Comparison of ENCODE assay signal across 7 cellular contexts in the genomic region with DNA sequence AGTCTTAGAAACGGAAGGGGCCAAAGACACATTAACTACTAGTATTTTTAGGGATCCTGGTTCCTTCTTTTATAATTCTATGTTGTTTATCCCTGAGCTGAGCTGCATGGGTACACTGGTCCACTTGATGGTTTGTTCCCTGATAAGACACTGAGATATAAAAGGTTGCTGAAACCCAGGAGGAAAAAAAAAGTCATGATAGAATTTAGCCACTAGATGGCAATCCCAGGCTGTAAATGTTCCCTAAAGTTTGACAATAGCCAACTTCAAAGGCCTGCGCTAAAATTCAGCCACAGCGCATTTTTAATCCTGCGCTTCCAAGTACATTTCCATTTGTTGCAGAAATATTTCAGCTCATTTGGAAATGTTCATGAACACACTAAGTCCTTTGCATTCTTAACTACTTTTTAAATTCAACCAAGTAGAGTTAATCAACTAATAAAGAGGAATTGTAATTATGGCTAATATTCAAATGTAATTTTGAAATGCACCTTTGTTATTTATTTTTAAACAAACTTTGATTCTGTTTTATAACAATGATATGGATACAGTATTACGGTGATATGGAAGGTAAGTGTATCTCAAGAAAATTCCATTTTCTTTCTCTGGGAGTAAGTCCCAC.
DNase-seq lines count a peak whose midpoint lies in the region; ATAC-seq and TF ChIP-seq lines count a peak whose summit lies in the region.

No MANE protein-coding gene starts in this region.

- no peak overlapping the region for H3K27ac Mint-ChIP-seq in endodermal cell
- H3K27ac Mint-ChIP-seq in mesothelial cell of epicardium = no peak overlapping the region

- no peaks in the 10 kb centered on the region for H3K9me3 ChIP-seq in NT2/D1 (ENCODE audit: insufficient read depth, low read length)
- H3K9me3 ChIP-seq in endodermal cell (ENCODE audit: control insufficient read depth, low read length) = no peaks in the 10 kb centered on the region

- WGBS in endodermal cell (ENCODE audit: insufficient coverage in 1 of 2, insufficient read length in 1 of 2), 2 experiments = 54 to 60% methylated on average over 3 to 5 of the region's 5 CpGs

- H3K36me3 Mint-ChIP-seq in endodermal cell (ENCODE audit: low read depth) (no peaks in the 10 kb centered on the region), mesothelial cell of epicardium (no peaks in the 10 kb centered on the region)

- ATAC-seq in HG02852 (IDR thresholded peaks at IDR 0.05; ENCODE audit: unreplicated experiment) = peak; percentile 60
- ATAC-seq in HG03025 (IDR thresholded peaks at IDR 0.05; ENCODE audit: low FRiP score, unreplicated experiment) = no peak

- H3K4me3 Mint-ChIP-seq in endodermal cell (no peak overlapping the region), mesothelial cell of epicardium (no peak overlapping the region)

- H3K27ac ChIP-seq in endodermal cell (ENCODE audit: low read depth, low read length) = no peak overlapping the region

- no peaks in the 10 kb centered on the region for H3K4me1 ChIP-seq in NT2/D1 (ENCODE audit: insufficient read depth, insufficient read length)
- no peaks in the 10 kb centered on the region for H3K4me1 ChIP-seq in endodermal cell (ENCODE audit: control insufficient read depth, insufficient read depth, low read length)

- no peaks in the 10 kb centered on the region for H3K27me3 ChIP-seq in NT2/D1 (ENCODE audit: insufficient read depth, insufficient read length)
- H3K27me3 ChIP-seq in endodermal cell (ENCODE audit: control insufficient read depth, insufficient read depth, low read length, poor library complexity, severe bottlenecking) = no peaks in the 10 kb centered on the region

- H3K9me3 Mint-ChIP-seq in endodermal cell (no peaks in the 10 kb centered on the region), mesothelial cell of epicardium (no peaks in the 10 kb centered on the region)

- H3K36me3 ChIP-seq in NT2/D1 (ENCODE audit: insufficient read depth, insufficient read length, low read length) (no peaks in the 10 kb centered on the region), endodermal cell (ENCODE audit: control insufficient read depth, insufficient read depth, low read length) (no peaks in the 10 kb centered on the region)

- H3K4me1 Mint-ChIP-seq in endodermal cell = peaks cover 16% of the 10 kb centered on the region
- H3K4me1 Mint-ChIP-seq in mesothelial cell of epicardium = no peaks in the 10 kb centered on the region

- H3K27me3 Mint-ChIP-seq in endodermal cell (ENCODE audit: insufficient read depth) = no peaks in the 10 kb centered on the region
- peaks cover 48% of the 10 kb centered on the region for H3K27me3 Mint-ChIP-seq in mesothelial cell of epicardium (ENCODE audit: low read depth)

- H3K4me3 ChIP-seq in NT2/D1 (ENCODE audit: insufficient read length, low read depth) (no peak overlapping the region), endodermal cell (ENCODE audit: low read length) (no peak overlapping the region)

- no peak overlapping the region for H3K9ac ChIP-seq in NT2/D1 (ENCODE audit: insufficient read length, low read depth)
- H3K9ac ChIP-seq in endodermal cell (ENCODE audit: extremely low read depth, low read length, poor library complexity, severe bottlenecking) = no peak overlapping the region

- DNase-seq in GM10266 (ENCODE audit: extremely low spot score) = peak; percentile 20
- DNase-seq in NT2/D1 (ENCODE audit: low read depth, low spot score) = peak; percentile 60
- peak; percentile 55 for DNase-seq in endodermal cell
- DNase-seq in mesothelial cell of epicardium (ENCODE audit: low spot score in 2 of 2, unreplicated experiment in 2 of 2) = no peak
- DNase-seq in effector CD4-positive, alpha-beta T cell = no peak

- TF ChIP-seq CTCF in GM10266 (IDR thresholded peaks at IDR 0.05; ENCODE audit: control insufficient read depth, insufficient read depth, low read depth, missing control alignments) (peak; percentile 50), endodermal cell (conservative IDR thresholded peaks at IDR 0.05) (peak; percentile 84), mesothelial cell of epicardium (IDR thresholded peaks at IDR 0.05; ENCODE audit: unreplicated experiment) (peak; percentile 77)

Comparison
In these comparisons a context has a peak if more than half of its experiments do, and no peak if none do; other contexts are left out.
1. DNase-seq: peak in GM10266 (single experiment), NT2/D1 (single experiment) and endodermal cell (single experiment); none in mesothelial cell of epicardium (0 of 2) and effector CD4-positive, alpha-beta T cell (single experiment).
2. Peak in every context shown above with its lines, with median percentiles within 50 percentile points of each other: CTCF ChIP-seq.